Comparison of ENCODE assay signal across 13 cellular contexts in genomic region chr7:50270531-50271018, GRCh38. TPM values are rescaled to one million over a fixed set of nuclear protein-coding genes. Genes with fewer than 3 reads are reported as not detected.
DNase-seq lines count a peak whose midpoint lies in the region; ATAC-seq and TF ChIP-seq lines count a peak whose summit lies in the region.
"Had no signal": no experiment of that assay in that cellular context is flagged by ENCODE, and none has a peak within 500 bp of the region (broad histone marks: within the 10 kb centered on the region; RNA-seq: fewer than 3 reads in every experiment).

No MANE protein-coding gene starts in this region.

- H3K4me1 ChIP-seq in DND-41 (ENCODE audit: insufficient read depth, low read length), result peaks cover 77% of the 10 kb centered on the region
- H3K4me1 ChIP-seq in endodermal cell (ENCODE audit: control insufficient read depth, insufficient read depth, low read length), result no peaks in the 10 kb centered on the region

- H3K27ac Mint-ChIP-seq in activated T-helper 17 cell treated with anti-CD3 and anti-CD28 coated beads, Interleukin-2, amount 50 U/mL, for 72 hours, result peak overlapping the region; percentile 50
- H3K27ac Mint-ChIP-seq in endodermal cell, result no peak overlapping the region

- H3K27me3 Mint-ChIP-seq in activated T-helper 17 cell treated with anti-CD3 and anti-CD28 coated beads, Interleukin-2, amount 50 U/mL, for 72 hours, result no peaks in the 10 kb centered on the region
- H3K27me3 Mint-ChIP-seq in endodermal cell (ENCODE audit: insufficient read depth), result no peaks in the 10 kb centered on the region

- H3K4me1 Mint-ChIP-seq in activated T-helper 17 cell treated with anti-CD3 and anti-CD28 coated beads, Interleukin-2, amount 50 U/mL, for 72 hours, result peaks cover 53% of the 10 kb centered on the region
- no peaks in the 10 kb centered on the region for H3K4me1 Mint-ChIP-seq in endodermal cell

- DNase-seq in DND-41 (no peak), COLO829 (ENCODE audit: low spot score) (no peak), endodermal cell (no peak), H7 (no peak)
- DNase-seq in activated CD4-positive, CD25-positive, alpha-beta regulatory T cell (lab: John Stamatoyannopoulos, UW), result no peak
- DNase-seq: activated T-cell treated with anti-CD3 and anti-CD28 coated beads, Interleukin-2, amount 50 U/mL, for 4 hours; C1 segment of cervical spinal cord; glutamatergic neuron; MM.1S had no signal

- peaks cover 4% of the 10 kb centered on the region for H3K36me3 Mint-ChIP-seq in activated T-helper 17 cell treated with anti-CD3 and anti-CD28 coated beads, Interleukin-2, amount 50 U/mL, for 72 hours (ENCODE audit: low read depth)
- H3K36me3 Mint-ChIP-seq in endodermal cell (ENCODE audit: low read depth), result no peaks in the 10 kb centered on the region

- H3K9ac ChIP-seq in DND-41 (ENCODE audit: low read depth, low read length) (no peak overlapping the region), endodermal cell (ENCODE audit: extremely low read depth, low read length, poor library complexity, severe bottlenecking) (no peak overlapping the region)

- peak overlapping the region; percentile 49 for H3K4me3 Mint-ChIP-seq in activated T-helper 17 cell treated with anti-CD3 and anti-CD28 coated beads, Interleukin-2, amount 50 U/mL, for 72 hours
- H3K4me3 Mint-ChIP-seq in endodermal cell, result no peak overlapping the region
- H3K4me3 Mint-ChIP-seq: activated T-cell treated with anti-CD3 and anti-CD28 coated beads, Interleukin-2, amount 50 U/mL, for 4 hours had no signal

- no peaks in the 10 kb centered on the region for H3K9me3 Mint-ChIP-seq in activated T-helper 17 cell treated with anti-CD3 and anti-CD28 coated beads, Interleukin-2, amount 50 U/mL, for 72 hours
- no peaks in the 10 kb centered on the region for H3K9me3 Mint-ChIP-seq in endodermal cell
- H3K9me3 Mint-ChIP-seq: activated T-cell treated with anti-CD3 and anti-CD28 coated beads, Interleukin-2, amount 50 U/mL, for 4 hours had no signal

- WGBS in endodermal cell (ENCODE audit: insufficient coverage in 1 of 2, insufficient read length in 1 of 2), 2 experiments, result 75 to 88% methylated on average over 5 of the region's 5 CpGs

- TF ChIP-seq CTCF in DND-41 (IDR thresholded peaks at IDR 0.05; ENCODE audit: borderline replicate concordance, extremely low read depth, low read length, poor library complexity, severe bottlenecking) (no peak), endodermal cell (conservative IDR thresholded peaks at IDR 0.05) (no peak)

- no peaks in the 10 kb centered on the region for H3K79me2 ChIP-seq in DND-41 (ENCODE audit: insufficient read depth, low read length)

- no peak overlapping the region for H2AFZ ChIP-seq in DND-41 (ENCODE audit: low read depth, low read length)

- H4K20me1 ChIP-seq in DND-41 (ENCODE audit: insufficient read depth, low read length), result no peaks in the 10 kb centered on the region

- H3K27ac ChIP-seq in DND-41 (ENCODE audit: low read length) (peak overlapping the region; percentile 92), endodermal cell (ENCODE audit: low read depth, low read length) (no peak overlapping the region)
- H3K27ac ChIP-seq: coronary artery had no signal

- no peak for ATAC-seq in DND-41 (ENCODE audit: insufficient read depth, low read depth)
- ATAC-seq in GM19025 (IDR thresholded peaks at IDR 0.05; ENCODE audit: low read depth, unreplicated experiment), result peak; percentile 19
- peak; percentile 27 for ATAC-seq in HG02981 (IDR thresholded peaks at IDR 0.05; ENCODE audit: unreplicated experiment)
- ATAC-seq in activated T-helper 17 cell treated with anti-CD3 and anti-CD28 coated beads, Interleukin-2, amount 50 U/mL, for 72 hours (replicated peaks), result no peak
- ATAC-seq: activated T-cell treated with anti-CD3 and anti-CD28 coated beads, Interleukin-2, amount 50 U/mL, for 4 hours had no signal

- H3K4me3 ChIP-seq in DND-41 (ENCODE audit: low read depth in 1 of 2, low read length in 2 of 2), result no peak overlapping the region
- H3K4me3 ChIP-seq in endodermal cell (ENCODE audit: low read length), result no peak overlapping the region
- no peak overlapping the region for H3K4me3 ChIP-seq in H7 (ENCODE audit: insufficient read depth, low read depth, low read length)
- H3K4me3 ChIP-seq: coronary artery had no signal

- H3K9me3 ChIP-seq in DND-41 (ENCODE audit: insufficient read depth, low read length, severe bottlenecking), result peaks cover 4% of the 10 kb centered on the region
- no peaks in the 10 kb centered on the region for H3K9me3 ChIP-seq in endodermal cell (ENCODE audit: control insufficient read depth, low read length)

- no peaks in the 10 kb centered on the region for H3K36me3 ChIP-seq in DND-41 (ENCODE audit: insufficient read depth, low read length)
- H3K36me3 ChIP-seq in endodermal cell (ENCODE audit: control insufficient read depth, insufficient read depth, low read length), result no peaks in the 10 kb centered on the region
- H3K36me3 ChIP-seq in H7 (replicated peaks; ENCODE audit: control insufficient read depth, insufficient read depth, low read length), result no peaks in the 10 kb centered on the region

- H3K27me3 ChIP-seq in DND-41 (ENCODE audit: insufficient read depth, low read length, poor library complexity) (no peaks in the 10 kb centered on the region), endodermal cell (ENCODE audit: control insufficient read depth, insufficient read depth, low read length, poor library complexity, severe bottlenecking) (no peaks in the 10 kb centered on the region), H7 (ENCODE audit: control insufficient read depth, insufficient read depth, low read length) (no peaks in the 10 kb centered on the region)

- no peak overlapping the region for H3K4me2 ChIP-seq in DND-41 (ENCODE audit: insufficient read depth, low read length)

RNA-seq across cellular contexts. Expression of gene IKZF1, which starts 33.9 kb away (rescaled TPM):
- total RNA-seq in activated T-helper 17 cell treated with anti-CD3 and anti-CD28 coated beads, Interleukin-2, amount 50 U/mL, for 72 hours, result 100 to 1,000 TPM; 253 to 343 TPM
- under 1 TPM; 0.44 to 0.55 TPM for total RNA-seq in endodermal cell
- 3.3 TPM for polyA plus RNA-seq in endodermal cell (2013, experiment 1 of 2)
- polyA plus RNA-seq in endodermal cell (2013, experiment 2 of 2), result 3.6 TPM
- total RNA-seq in H7 (2014; rRNA removed; shearing (Covaris generic)), result 0.81 and 1.4 TPM in 2 replicates

Comparison
In these comparisons a context has a peak if more than half of its experiments do, and no peak if none do; other contexts are left out.
1. ATAC-seq: peak in GM19025 (single experiment) and HG02981 (single experiment); none in DND-41 (single experiment) and activated T-helper 17 cell treated with anti-CD3 and anti-CD28 coated beads, Interleukin-2, amount 50 U/mL, for 72 hours (single experiment).
2. RNA of gene IKZF1, which starts 33.9 kb away (total RNA-seq): 253 to 343 TPM in activated T-helper 17 cell treated with anti-CD3 and anti-CD28 coated beads, Interleukin-2, amount 50 U/mL, for 72 hours; 0.81 to 1.4 TPM in H7 and 0.44 to 0.55 TPM in endodermal cell; every median in the first group is over 100 times any median in the second.